In the genomic region with DNA sequence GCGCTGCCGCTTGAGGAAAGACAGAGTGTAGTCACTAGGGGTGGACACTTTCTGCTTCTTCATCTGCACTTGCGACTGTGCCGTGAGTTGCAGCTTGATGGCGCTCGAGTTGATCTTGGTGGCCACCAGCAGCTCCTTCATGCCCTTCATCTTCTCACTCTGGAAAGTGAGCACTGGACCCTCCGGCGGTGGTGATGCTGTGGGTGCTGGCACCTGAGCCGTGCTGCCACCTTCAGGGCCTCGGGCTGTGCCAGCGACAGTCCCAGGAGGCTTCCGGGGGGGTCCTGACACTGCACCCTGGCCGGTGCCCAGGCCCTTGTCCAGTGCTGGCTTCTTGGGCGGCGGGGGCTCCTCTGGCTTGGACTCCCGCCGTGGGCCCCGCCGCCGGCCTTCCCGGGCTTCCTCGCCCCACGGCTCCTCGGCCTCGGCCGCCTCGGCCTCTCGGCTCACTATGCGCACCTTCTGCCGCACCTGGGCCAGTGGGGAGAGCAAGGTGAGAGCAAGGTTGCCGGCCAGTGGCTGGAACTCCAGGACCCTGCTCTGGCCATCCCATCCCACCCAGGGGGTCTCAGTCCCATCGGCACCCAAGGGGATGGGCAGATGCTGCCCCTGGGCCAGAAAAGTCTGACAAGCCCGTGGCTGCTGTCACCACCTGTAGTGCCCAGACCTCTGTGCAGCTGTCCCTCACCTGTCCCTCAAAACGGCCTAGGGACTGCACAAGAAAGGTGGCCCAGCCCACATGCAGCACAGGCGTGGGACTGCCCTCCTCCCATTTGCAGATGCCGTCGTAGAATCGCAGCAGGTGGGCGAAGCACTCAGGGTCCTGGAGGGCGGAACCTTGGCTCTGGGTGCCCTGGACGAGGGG, we compare ENCODE assay signal across 9 cellular contexts. TPM values are rescaled to one million over a fixed set of nuclear protein-coding genes. Genes with fewer than 3 reads are reported as not detected.
A peak's percentile ranks its signal among the peaks of the same experiment; 100 is the strongest.
DNase-seq lines count a peak whose midpoint lies in the region; ATAC-seq and TF ChIP-seq lines count a peak whose summit lies in the region.
"Had no signal": no experiment of that assay in that cellular context is flagged by ENCODE, and none has a peak within 500 bp of the region (broad histone marks: within the 10 kb centered on the region; RNA-seq: fewer than 3 reads in every experiment).

No MANE protein-coding gene starts in this region.

- peaks cover 16% of the 10 kb centered on the region for H3K36me3 Mint-ChIP-seq in Caco-2 (ENCODE audit: insufficient read depth, unreplicated experiment)
- peaks cover 29% of the 10 kb centered on the region for H3K36me3 Mint-ChIP-seq in nephron progenitor cell (ENCODE audit: low read depth)

- H3K27me3 Mint-ChIP-seq in Caco-2 (ENCODE audit: insufficient read depth, unreplicated experiment) (no peaks in the 10 kb centered on the region), nephron progenitor cell (ENCODE audit: low read depth, poor library complexity) (no peaks in the 10 kb centered on the region)

- H3K4me3 Mint-ChIP-seq in Caco-2 (ENCODE audit: unreplicated experiment) (peak overlapping the region; percentile 87), nephron progenitor cell (peak overlapping the region; percentile 92)

- H3K27me3 ChIP-seq in Caco-2 (replicated peaks; ENCODE audit: control insufficient read depth, insufficient read depth, low read length) (no peaks in the 10 kb centered on the region), KMS-11 (ENCODE audit: insufficient read depth, low read depth) (no peaks in the 10 kb centered on the region), mammary epithelial cell (ENCODE audit: insufficient read depth, low read length) (no peaks in the 10 kb centered on the region)

- H3K9me3 Mint-ChIP-seq in Caco-2 (ENCODE audit: unreplicated experiment) (no peaks in the 10 kb centered on the region), nephron progenitor cell (no peaks in the 10 kb centered on the region)

- no peaks in the 10 kb centered on the region for H3K79me2 ChIP-seq in KMS-11 (ENCODE audit: insufficient read depth, low read depth)
- H3K79me2 ChIP-seq in mammary epithelial cell (ENCODE audit: insufficient read depth, low read length), result peaks cover 8% of the 10 kb centered on the region

- H3K4me1 ChIP-seq in Caco-2 (peaks cover 16% of the 10 kb centered on the region), KMS-11 (ENCODE audit: low read depth, poor library complexity, severe bottlenecking) (peaks cover 12% of the 10 kb centered on the region), mammary epithelial cell (ENCODE audit: insufficient read depth, low read length) (peaks cover 19% of the 10 kb centered on the region)

- H3K4me2 ChIP-seq in KMS-11 (peak overlapping the region; percentile 69; the same call in 1 of the 2 replicates), mammary epithelial cell (ENCODE audit: insufficient read depth, low read depth, low read length) (peak overlapping the region; percentile 92)

- H3K9ac ChIP-seq in KMS-11, result no peak overlapping the region
- peak overlapping the region; percentile 74 for H3K9ac ChIP-seq in mammary epithelial cell (ENCODE audit: insufficient read depth, low read length)

- H4K20me1 ChIP-seq in KMS-11 (ENCODE audit: insufficient read depth) (no peaks in the 10 kb centered on the region), mammary epithelial cell (ENCODE audit: insufficient read depth, low read length) (no peaks in the 10 kb centered on the region)

- WGBS in mammary epithelial cell (ENCODE audit: low coverage, missing lambda C conversion rate), result 95% methylated on average over 22 of the region's 41 CpGs

- TF ChIP-seq CTCF in Caco-2 (IDR thresholded peaks at IDR 0.05; ENCODE audit: insufficient read depth in 1 of 2, low read depth in 1 of 2, low read length in 1 of 2, severe bottlenecking in 1 of 2, unreplicated experiment in 1 of 2) (no peak), KMS-11 (conservative IDR thresholded peaks at IDR 0.05; ENCODE audit: low read depth, low read length) (no peak), mammary epithelial cell (conservative IDR thresholded peaks at IDR 0.05 in 1 of 2, IDR thresholded peaks at IDR 0.05 in 1 of 2; ENCODE audit: extremely low read depth in 1 of 2, insufficient read depth in 1 of 2, low read depth in 1 of 2, low read length in 2 of 2) (no peak), nephron progenitor cell (IDR thresholded peaks at IDR 0.05) (no peak)

- H2AFZ ChIP-seq in KMS-11 (ENCODE audit: low read depth) (no peak overlapping the region), mammary epithelial cell (ENCODE audit: low read depth, low read length) (no peak overlapping the region)

- peak overlapping the region; percentile 76 for H3K27ac Mint-ChIP-seq in Caco-2 (ENCODE audit: unreplicated experiment)
- no peak overlapping the region for H3K27ac Mint-ChIP-seq in nephron progenitor cell

- DNase-seq in Caco-2 (peak in 1 of 2 experiments; percentile 15), mammary epithelial cell (no peak), nephron progenitor cell (no peak), iPS-NIHi11 (ENCODE audit: low spot score) (no peak), DMS153 treated with DMSO at 0.1 percent for 48 hours (lab: John Stamatoyannopoulos, UW; ENCODE audit: unreplicated experiment) (no peak), HPDE6-E6E7 (ENCODE audit: extremely low spot score) (no peak)
- DNase-seq: activated gamma-delta T cell had no signal

- in situ Hi-C loops in mammary epithelial cell (cut with MboI; ENCODE audit: low sequenced_read_pairs in 2 of 2), result no loop called here

- H3K4me3 ChIP-seq in Caco-2 (ENCODE audit: low read depth, low read length) (peak overlapping the region; percentile 59), KMS-11 (IDR thresholded peaks at IDR 0.05; ENCODE audit: insufficient read depth, low read depth, low read length) (no peak overlapping the region), mammary epithelial cell (replicated peaks in 1 of 3; ENCODE audit: insufficient read depth in 1 of 3, low read depth in 2 of 3, low read length in 3 of 3) (peak overlapping the region in 1 of 3 experiments; percentile 69)

- no peak for ATAC-seq in HG03432 (IDR thresholded peaks at IDR 0.05; ENCODE audit: unreplicated experiment)

- BruUV-seq in Caco-2 (replicated peaks; lab: Mats Ljungman, UMichigan), result no TSS peak
- no TSS peak for BruUV-seq in mammary epithelial cell (replicated peaks; lab: Mats Ljungman, UMichigan)

- POLR2A ChIA-PET in Caco-2 (lab: Charles Lee), result interaction anchor here (0.6 to 1.9 kb wide), 3 partner anchors 26 to 693 kb away, joined by 3 to 18 read pairs (median 3); partner anchors contain the start of genes CDC42BPG and SF1

- dilution Hi-C loops in mammary epithelial cell (cut with HindIII; ENCODE audit: low sequenced_read_pairs), result no loop called here

- H3K9me3 ChIP-seq in Caco-2 (no peaks in the 10 kb centered on the region), mammary epithelial cell (replicated peaks; ENCODE audit: insufficient read depth, low read length) (no peaks in the 10 kb centered on the region)

- CTCF ChIA-PET in Caco-2 (lab: Charles Lee) (interaction anchor here (0.8 to 1.0 kb wide), 2 partner anchors 26 to 40 kb away, joined by 3 to 8 read pairs; partner anchors contain the start of genes CDC42BPG and SF1), mammary epithelial cell (lab: Charles Lee; ENCODE audit: low non-redundant PET) (no interaction called here)

- H3K36me3 ChIP-seq in Caco-2 (ENCODE audit: control insufficient read depth, insufficient read depth, low read length) (peaks cover 2% of the 10 kb centered on the region; the same call in 1 of the 2 replicates), KMS-11 (ENCODE audit: insufficient read depth) (no peaks in the 10 kb centered on the region), mammary epithelial cell (ENCODE audit: insufficient read depth, low read length) (no peaks in the 10 kb centered on the region)

- H3K4me1 Mint-ChIP-seq in Caco-2 (ENCODE audit: low read depth, unreplicated experiment), result peaks cover 9% of the 10 kb centered on the region
- H3K4me1 Mint-ChIP-seq in nephron progenitor cell, result peaks cover 25% of the 10 kb centered on the region

- intact Hi-C loops in Caco-2 (cut with micrococcal nuclease; ENCODE audit: unreplicated experiment), result loop anchor here (5.0 kb wide), 2 partner anchors 38 to 88 kb away; partner anchors contain the start of gene CDC42BPG
- intact Hi-C loops in mammary epithelial cell (cut with micrococcal nuclease), result no loop called here

- H3K27ac ChIP-seq in KMS-11 (no peak overlapping the region), mammary epithelial cell (ENCODE audit: insufficient read depth, low read depth, low read length) (no peak overlapping the region)

RNA-seq across cellular contexts. Expression of gene MAP4K2, which starts 1.6 kb away (rescaled TPM):
- total RNA-seq in Caco-2 (2022) (16.8 and 21.4 TPM in 2 replicates), mammary epithelial cell (10 to 100 TPM; 15.4 to 15.5 TPM)
- 7.9 TPM for polyA plus RNA-seq in mammary epithelial cell
- polyA minus RNA-seq in mammary epithelial cell, result 41.4 TPM

RNA-seq across cellular contexts. Expression of gene MEN1, which starts 5.8 kb away (rescaled TPM):
- 32.7 and 36.8 TPM in 2 replicates for total RNA-seq in Caco-2 (2022)
- 10 to 100 TPM; 20.7 to 35.7 TPM for total RNA-seq in mammary epithelial cell
- polyA plus RNA-seq in mammary epithelial cell, result 24.7 TPM
- polyA minus RNA-seq in mammary epithelial cell, result 23.4 TPM

RNA-seq across cellular contexts. Expression of gene SF1, which starts 26.2 kb away (rescaled TPM):
- total RNA-seq in Caco-2 (2022) (359 and 386 TPM in 2 replicates), mammary epithelial cell (100 to 1,000 TPM; 115 to 294 TPM)
- polyA plus RNA-seq in mammary epithelial cell, result 79.4 TPM
- 212 TPM for polyA minus RNA-seq in mammary epithelial cell

RNA-seq across cellular contexts. Expression of gene CDC42BPG, which starts 39.9 kb away (rescaled TPM):
- total RNA-seq in Caco-2 (2022) (29.1 and 36.0 TPM in 2 replicates), mammary epithelial cell (10 to 100 TPM; 10.5 to 18.7 TPM)
- 3.7 TPM for polyA plus RNA-seq in mammary epithelial cell
- 8.1 TPM for polyA minus RNA-seq in mammary epithelial cell

RNA-seq across cellular contexts. Expression of gene PYGM, which starts 44.8 kb away (rescaled TPM):
- total RNA-seq in Caco-2 (2022) (0.51 and 1.4 TPM in 2 replicates), mammary epithelial cell (1 to 10 TPM in 1 of 2 donors, under 1 TPM in 1; 0.50 to 1.1 TPM)
- polyA plus RNA-seq in mammary epithelial cell, result 0.06 TPM
- not detected for polyA minus RNA-seq in mammary epithelial cell
